ENCODE assay signal across 7 cellular contexts in the genomic region with DNA sequence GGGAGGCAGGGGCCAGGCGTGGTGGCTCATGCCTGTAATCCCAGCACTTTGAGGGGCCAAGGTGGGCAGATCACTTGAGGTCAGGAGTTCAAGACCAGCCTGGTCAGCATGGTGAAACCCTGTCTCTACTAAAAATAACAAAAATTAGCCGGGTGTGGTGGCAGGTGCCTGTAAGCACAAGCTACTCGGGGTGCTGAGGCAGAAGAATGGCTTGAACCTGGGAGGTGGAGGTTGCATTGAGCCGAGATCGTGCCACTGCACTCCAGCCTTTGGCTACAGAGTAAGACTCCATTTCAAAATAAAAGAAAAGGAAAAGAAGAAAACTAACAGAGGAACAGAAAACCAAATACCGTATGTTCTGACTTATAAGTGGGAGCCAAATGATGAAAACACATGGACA. TPM values are rescaled to one million over a fixed set of nuclear protein-coding genes. Genes with fewer than 3 reads are reported as not detected.
DNase-seq lines count a peak whose midpoint lies in the region; ATAC-seq, FAIRE-seq and TF ChIP-seq lines count a peak whose summit lies in the region.
"Not testable (repeated sequence)": the region's sequence is repeated elsewhere in the genome, so short reads cannot be mapped to it uniquely, and the experiment has no call there.

No MANE protein-coding gene starts in this region.

- CTCF ChIA-PET in K562 (lab: Yijun Ruan, JAX; ENCODE audit: low intra/inter-chr PET ratio), result not testable (repeated sequence)

- H3K27me3 ChIP-seq in ACC112 (ENCODE audit: insufficient read depth, low read length); K562 (ENCODE audit: control insufficient read depth in 2 of 2, insufficient read depth in 2 of 2, low read length in 2 of 2); parathyroid adenoma (ENCODE audit: control insufficient read depth, insufficient read depth, low read length): not testable (repeated sequence)

- ATAC-seq in K562, result peak; percentile 37
- not testable (repeated sequence) for ATAC-seq in Right ventricle myocardium inferior

- not testable (repeated sequence) for H3K27me3 Mint-ChIP-seq in activated T-helper 1 cell treated with anti-CD3 and anti-CD28 coated beads, Interleukin-12 subunit alpha, Interleukin-12 subunit beta, Interleukin-2, Interleukin-4 antibody, amounts not matched to agents 30 ng/mL and 10 ng/mL and 1 ng/mL, durations not matched to agents 14 hours and 24 hours and 36 hours (ENCODE audit: insufficient read depth)

- BruUV-seq in K562 (replicated peaks; lab: Mats Ljungman, UMichigan), result not testable (repeated sequence)

- POLR2A ChIA-PET in K562 (lab: Yijun Ruan, JAX), result interaction anchor here (2.0 to 2.2 kb wide), 2 partner anchors 12 to 17 kb away, joined by 6 read pairs; a partner anchor contains a TSS

- WGBS in K562 (ENCODE audit: insufficient coverage, low coverage, missing lambda C conversion rate), result 91% methylated on average over 6 of the region's 6 CpGs

- not testable (repeated sequence) for H3K4me3 Mint-ChIP-seq in activated T-helper 1 cell treated with anti-CD3 and anti-CD28 coated beads, Interleukin-12 subunit alpha, Interleukin-12 subunit beta, Interleukin-2, Interleukin-4 antibody, amounts not matched to agents 30 ng/mL and 10 ng/mL and 1 ng/mL, durations not matched to agents 14 hours and 24 hours and 36 hours

- not testable (repeated sequence) for TF ChIP-seq RAD21 in K562 (CRISPR knock-in tag; conservative IDR thresholded peaks at IDR 0.05 in 1 of 2, IDR thresholded peaks at IDR 0.05 in 1 of 2)

- H3K4me3 ChIP-seq in ACC112 (ENCODE audit: low read depth, low read length); SK-N-MC; K562: not testable (repeated sequence)
- H3K4me3 ChIP-seq in parathyroid adenoma (ENCODE audit: low read depth, low read length), result peak overlapping the region; percentile 12

- not testable (repeated sequence) for TF ChIP-seq POLR2A in K562 (conservative IDR thresholded peaks at IDR 0.05)

- H3K9me1 ChIP-seq in K562 (ENCODE audit: control insufficient read depth, insufficient read depth, low read length), result not testable (repeated sequence)

- not testable (repeated sequence) for H3K9ac ChIP-seq in SK-N-MC (ENCODE audit: insufficient read length); K562 (ENCODE audit: insufficient read depth in 1 of 2, low read depth in 2 of 2, low read length in 2 of 2); parathyroid adenoma

- H2AFZ ChIP-seq in ACC112 (ENCODE audit: low read length, unreplicated experiment); K562 (ENCODE audit: low read depth, low read length); parathyroid adenoma: not testable (repeated sequence)

- H3K27ac Mint-ChIP-seq in activated T-helper 1 cell treated with anti-CD3 and anti-CD28 coated beads, Interleukin-12 subunit alpha, Interleukin-12 subunit beta, Interleukin-2, Interleukin-4 antibody, amounts not matched to agents 30 ng/mL and 10 ng/mL and 1 ng/mL, durations not matched to agents 14 hours and 24 hours and 36 hours, result peak overlapping the region; percentile 31

- not testable (repeated sequence) for H3K4me1 ChIP-seq in ACC112 (ENCODE audit: control insufficient read depth, insufficient read depth, low read length, unreplicated experiment); K562 (replicated peaks in 1 of 2; ENCODE audit: control insufficient read depth in 2 of 2, insufficient read depth in 2 of 2, low read length in 2 of 2); parathyroid adenoma

- DNase-seq in SK-N-MC (ENCODE audit: low read depth, low spot score); activated T-helper 1 cell treated with anti-CD3 and anti-CD28 coated beads, Interleukin-12 subunit alpha, Interleukin-12 subunit beta, Interleukin-2, Interleukin-4 antibody, amounts not matched to agents 30 ng/mL and 10 ng/mL and 1 ng/mL, durations not matched to agents 14 hours and 24 hours and 36 hours (ENCODE audit: low spot score); K562 (ENCODE audit: extremely low read depth in 1 of 4, low spot score in 3 of 4): not testable (repeated sequence)
- DNase-seq in Right ventricle myocardium inferior (ENCODE audit: missing footprints), result peak; percentile 51

- H3K79me2 ChIP-seq in ACC112 (ENCODE audit: control insufficient read depth, insufficient read depth, low read length, unreplicated experiment); K562 (ENCODE audit: control insufficient read depth, insufficient read depth, low read length); parathyroid adenoma: not testable (repeated sequence)

- not testable (repeated sequence) for H3K4me2 ChIP-seq in K562 (ENCODE audit: insufficient read depth, low read length)
- peak overlapping the region; percentile 37 for H3K4me2 ChIP-seq in parathyroid adenoma (ENCODE audit: low read length)

- not testable (repeated sequence) for H3K9me3 ChIP-seq in KOPT-K1 (ENCODE audit: insufficient read depth, low read length, poor library complexity, severe bottlenecking); SK-N-MC (ENCODE audit: low read depth, low read length); K562 (replicated peaks; ENCODE audit: control insufficient read depth, insufficient read depth, low read depth, low read length); parathyroid adenoma (ENCODE audit: control insufficient read depth, low read length)

- not testable (repeated sequence) for TF ChIP-seq EP300 in K562 (IDR thresholded peaks at IDR 0.05; ENCODE audit: low read length)

- H3K9me3 Mint-ChIP-seq in activated T-helper 1 cell treated with anti-CD3 and anti-CD28 coated beads, Interleukin-12 subunit alpha, Interleukin-12 subunit beta, Interleukin-2, Interleukin-4 antibody, amounts not matched to agents 30 ng/mL and 10 ng/mL and 1 ng/mL, durations not matched to agents 14 hours and 24 hours and 36 hours, result not testable (repeated sequence)

- H3K27ac ChIP-seq in ACC112 (ENCODE audit: low read depth, low read length), result peak overlapping the region; percentile 36; the same call in 1 of the 2 replicates
- peak overlapping the region; percentile 45 for H3K27ac ChIP-seq in KOPT-K1 (ENCODE audit: low read depth, low read length, poor library complexity, severe bottlenecking)
- 0 out of 2 replicates have a peak overlapping the region, but pooled peaks have one; percentile 1 for H3K27ac ChIP-seq in SK-N-MC
- not testable (repeated sequence) for H3K27ac ChIP-seq in K562 (ENCODE audit: extremely low read depth, low read depth, low read length); parathyroid adenoma

- H4K20me1 ChIP-seq in K562 (replicated peaks; ENCODE audit: control insufficient read depth, insufficient read depth, low read length), result not testable (repeated sequence)

- FAIRE-seq in K562 (lab: Jason Lieb, UNC), result not testable (repeated sequence)

- intact Hi-C loops in activated T-helper 1 cell treated with anti-CD3 and anti-CD28 coated beads, Interleukin-12 subunit alpha, Interleukin-12 subunit beta, Interleukin-2, Interleukin-4 antibody, amounts not matched to agents 30 ng/mL and 10 ng/mL and 1 ng/mL, durations not matched to agents 14 hours and 24 hours and 36 hours (cut with micrococcal nuclease); K562 (cut with micrococcal nuclease); Right ventricle myocardium inferior (cut with DNase I): not testable (repeated sequence)

- H3K36me3 ChIP-seq in ACC112 (ENCODE audit: insufficient read depth, low read length) (peaks cover 46% of the 10 kb centered on the region), KOPT-K1 (ENCODE audit: insufficient read depth, low read length) (peaks cover 91% of the 10 kb centered on the region), SK-N-MC (ENCODE audit: insufficient read depth, low read length) (peaks cover 83% of the 10 kb centered on the region), K562 (ENCODE audit: control insufficient read depth, insufficient read depth, low read length) (peaks cover 90% of the 10 kb centered on the region)
- H3K36me3 ChIP-seq in parathyroid adenoma (ENCODE audit: control insufficient read depth, insufficient read depth, low read length), result not testable (repeated sequence)

- not testable (repeated sequence) for H3K4me1 Mint-ChIP-seq in activated T-helper 1 cell treated with anti-CD3 and anti-CD28 coated beads, Interleukin-12 subunit alpha, Interleukin-12 subunit beta, Interleukin-2, Interleukin-4 antibody, amounts not matched to agents 30 ng/mL and 10 ng/mL and 1 ng/mL, durations not matched to agents 14 hours and 24 hours and 36 hours (ENCODE audit: low read depth)

- not testable (repeated sequence) for TF ChIP-seq CTCF in K562 (IDR thresholded peaks at IDR 0.05 in 2 of 3, conservative IDR thresholded peaks at IDR 0.05 in 1 of 3; ENCODE audit: insufficient read depth in 2 of 3, low read depth in 1 of 3, low read length in 3 of 3); parathyroid adenoma (IDR thresholded peaks at IDR 0.05)

- in situ Hi-C loops in K562 (cut with MboI), result not testable (repeated sequence)

- peaks cover 30% of the 10 kb centered on the region for H3K36me3 Mint-ChIP-seq in activated T-helper 1 cell treated with anti-CD3 and anti-CD28 coated beads, Interleukin-12 subunit alpha, Interleukin-12 subunit beta, Interleukin-2, Interleukin-4 antibody, amounts not matched to agents 30 ng/mL and 10 ng/mL and 1 ng/mL, durations not matched to agents 14 hours and 24 hours and 36 hours (ENCODE audit: low read depth)

RNA-seq across cellular contexts. Expression of a gene that starts 17.1 kb away (rescaled TPM):
- 15.5 and 17.7 TPM in 2 replicates for total RNA-seq in activated T-helper 1 cell treated with anti-CD3 and anti-CD28 coated beads, Interleukin-12 subunit alpha, Interleukin-12 subunit beta, Interleukin-2, Interleukin-4 antibody, amounts not matched to agents 30 ng/mL and 10 ng/mL and 1 ng/mL, durations not matched to agents 14 hours and 24 hours and 36 hours
- total RNA-seq in K562 (2011; cell fraction: chromatin; rRNA removed; ENCODE audit: low replicate concordance), result 25.2 and 70.5 TPM in 2 replicates
- total RNA-seq in K562 (2011; cell fraction: nucleolus; rRNA removed), result 17.7 and 24.3 TPM in 2 replicates
- 30.2 and 34.4 TPM in 2 replicates for total RNA-seq in K562 (2011; cell fraction: nucleoplasm; rRNA removed)
- total RNA-seq in K562 (2014; rRNA removed) (21.3 and 23.1 TPM in 2 replicates), K562 (2014; rRNA removed; fragmentation: Illumina TruSeq; extraction: Trizol) (49.8 and 53.0 TPM in 2 replicates), K562 (2015; rRNA removed; fragmentation: Illumina TruSeq; extraction: Trizol) (40.6 and 44.1 TPM in 2 replicates), K562 (2021) (26.2 and 29.4 TPM in 2 replicates), Right ventricle myocardium inferior (9.0 TPM)
- polyA plus RNA-seq in K562 (2011; rRNA removed) (43.1 and 52.0 TPM in 2 replicates), K562 (2014; fragmentation: Illumina TruSeq; extraction: Trizol) (30.1 and 37.2 TPM in 2 replicates), K562 (2014; fragmentation: Nextera tagmentation; extraction: Ambion mirVana) (10 to 100 TPM; 52.6 to 63.9 TPM), K562 (2014; rRNA removed) (33.1 and 35.7 TPM in 2 replicates)
- 7.7 and 12.1 TPM in 2 replicates for polyA plus RNA-seq in K562 (2011; cell fraction: cytosol; rRNA removed)
- polyA plus RNA-seq in K562 (2011; cell fraction: nucleus; rRNA removed), result 15.8 and 31.1 TPM in 2 replicates
- polyA plus RNA-seq in K562 (2012), result 16.3 and 19.4 TPM in 2 replicates
- polyA minus RNA-seq in K562 (2011; rRNA and poly(A)+ RNA removed), result 40.2 and 48.2 TPM in 2 replicates
- 12.8 and 13.6 TPM in 2 replicates for polyA minus RNA-seq in K562 (2011; cell fraction: cytosol; rRNA and poly(A)+ RNA removed)
- polyA minus RNA-seq in K562 (2011; cell fraction: nucleus; rRNA and poly(A)+ RNA removed), result 21.8 and 45.1 TPM in 2 replicates

RNA-seq across cellular contexts. Expression of a gene that starts 17.7 kb away (rescaled TPM):
- 174 and 179 TPM in 2 replicates for total RNA-seq in activated T-helper 1 cell treated with anti-CD3 and anti-CD28 coated beads, Interleukin-12 subunit alpha, Interleukin-12 subunit beta, Interleukin-2, Interleukin-4 antibody, amounts not matched to agents 30 ng/mL and 10 ng/mL and 1 ng/mL, durations not matched to agents 14 hours and 24 hours and 36 hours
- 75.6 and 404 TPM in 2 replicates for total RNA-seq in K562 (2011; cell fraction: chromatin; rRNA removed; ENCODE audit: low replicate concordance)
- total RNA-seq in K562 (2011; cell fraction: nucleolus; rRNA removed), result 42.2 and 55.9 TPM in 2 replicates
- total RNA-seq in K562 (2011; cell fraction: nucleoplasm; rRNA removed), result 80.7 and 121 TPM in 2 replicates
- total RNA-seq in K562 (2014; rRNA removed), result 95.8 and 103 TPM in 2 replicates
- 166 and 189 TPM in 2 replicates for total RNA-seq in K562 (2014; rRNA removed; fragmentation: Illumina TruSeq; extraction: Trizol)
- total RNA-seq in K562 (2015; rRNA removed; fragmentation: Illumina TruSeq; extraction: Trizol), result 149 and 157 TPM in 2 replicates
- 157 and 167 TPM in 2 replicates for total RNA-seq in K562 (2021)
- 152 and 164 TPM in 2 replicates for polyA plus RNA-seq in K562 (2011; rRNA removed)
- 95.4 and 98.0 TPM in 2 replicates for polyA plus RNA-seq in K562 (2011; cell fraction: cytosol; rRNA removed)
- polyA plus RNA-seq in K562 (2011; cell fraction: nucleus; rRNA removed), result 264 and 285 TPM in 2 replicates
- polyA plus RNA-seq in K562 (2012), result 54.3 and 67.7 TPM in 2 replicates
- polyA plus RNA-seq in K562 (2014; fragmentation: Illumina TruSeq; extraction: Trizol), result 138 and 148 TPM in 2 replicates
- polyA plus RNA-seq in K562 (2014; fragmentation: Nextera tagmentation; extraction: Ambion mirVana), result 10 to 100 TPM; 48.5 to 54.3 TPM
- polyA plus RNA-seq in K562 (2014; rRNA removed), result 75.5 and 86.7 TPM in 2 replicates
- 246 and 256 TPM in 2 replicates for polyA minus RNA-seq in K562 (2011; rRNA and poly(A)+ RNA removed)
- polyA minus RNA-seq in K562 (2011; cell fraction: cytosol; rRNA and poly(A)+ RNA removed), result 122 and 156 TPM in 2 replicates
- polyA minus RNA-seq in K562 (2011; cell fraction: nucleus; rRNA and poly(A)+ RNA removed), result 113 and 192 TPM in 2 replicates
- 41.1 TPM for total RNA-seq in Right ventricle myocardium inferior
